Comparison of ENCODE assay signal across 8 cellular contexts in genomic region chr1:212413902-212414327, GRCh38. TPM values are rescaled to one million over a fixed set of nuclear protein-coding genes. Genes with fewer than 3 reads are reported as not detected.
DNase-seq lines count a peak whose midpoint lies in the region; ATAC-seq and TF ChIP-seq lines count a peak whose summit lies in the region.

No MANE protein-coding gene starts in this region.

- H3K9ac ChIP-seq in HUES6 (ENCODE audit: low read length), result peak overlapping the region; percentile 64

- in situ Hi-C loops in astrocyte of the spinal cord (cut with HindIII; ENCODE audit: low sequenced_read_pairs), result no loop called here

- intact Hi-C loops in left colon (cut with DNase I, micrococcal nuclease), result no loop called here

- no peaks in the 10 kb centered on the region for H3K27me3 Mint-ChIP-seq in stimulated activated naive CD8-positive, alpha-beta T cell treated with anti-CD3 and anti-CD28 coated beads, Interleukin-15, Interleukin-2, amounts not matched to agents 100 ng/mL and 50 ng/mL, for 24 hours

- H3K4me3 ChIP-seq in HUES6 (ENCODE audit: low read depth, low read length) (peak overlapping the region; percentile 74), astrocyte of the spinal cord (ENCODE audit: low read depth, low read length) (peak overlapping the region; percentile 82), suprapubic skin (peak overlapping the region; percentile 82)

- WGBS in suprapubic skin, result 22% methylated on average over 21 of the region's 21 CpGs

- H3K9me3 ChIP-seq in HUES6 (ENCODE audit: control insufficient read depth, insufficient read depth, low read depth, low read length) (no peaks in the 10 kb centered on the region), suprapubic skin (no peaks in the 10 kb centered on the region)

- peaks cover 31% of the 10 kb centered on the region for H3K36me3 Mint-ChIP-seq in stimulated activated naive CD8-positive, alpha-beta T cell treated with anti-CD3 and anti-CD28 coated beads, Interleukin-15, Interleukin-2, amounts not matched to agents 100 ng/mL and 50 ng/mL, for 24 hours (ENCODE audit: low read depth)

- ATAC-seq in stimulated activated naive CD8-positive, alpha-beta T cell treated with anti-CD3 and anti-CD28 coated beads, Interleukin-15, Interleukin-2, amounts not matched to agents 100 U/mL and 50 U/mL, for 24 hours, result no peak
- ATAC-seq in left colon (peak; percentile 54), HG03045 (IDR thresholded peaks at IDR 0.05; ENCODE audit: unreplicated experiment) (no peak)

- TF ChIP-seq POLR2A in suprapubic skin (IDR thresholded peaks at IDR 0.05), result no peak

- no peak for DNase-seq in stimulated activated naive CD8-positive, alpha-beta T cell treated with anti-CD3 and anti-CD28 coated beads, Interleukin-15, Interleukin-2, amounts not matched to agents 100 U/mL and 50 U/mL, for 24 hours
- DNase-seq in astrocyte of the spinal cord (ENCODE audit: low read depth, low spot score), result peak; percentile 23
- DNase-seq in left colon, result no peak
- DNase-seq in suprapubic skin (ENCODE audit: low spot score in 2 of 2), result no peak
- no peak for DNase-seq in OCI-M2 (lab: John Stamatoyannopoulos, UW; ENCODE audit: unreplicated experiment)

- H3K27me3 ChIP-seq in HUES6 (ENCODE audit: control insufficient read depth, insufficient read depth, low read length), result peaks cover 11% of the 10 kb centered on the region; the same call in 1 of the 2 replicates
- no peaks in the 10 kb centered on the region for H3K27me3 ChIP-seq in suprapubic skin

- H3K9me3 Mint-ChIP-seq in stimulated activated naive CD8-positive, alpha-beta T cell treated with anti-CD3 and anti-CD28 coated beads, Interleukin-15, Interleukin-2, amounts not matched to agents 100 ng/mL and 50 ng/mL, for 24 hours, result no peaks in the 10 kb centered on the region

- H3K27ac Mint-ChIP-seq in stimulated activated naive CD8-positive, alpha-beta T cell treated with anti-CD3 and anti-CD28 coated beads, Interleukin-15, Interleukin-2, amounts not matched to agents 100 ng/mL and 50 ng/mL, for 24 hours, result peak overlapping the region; percentile 78

- peaks cover 28% of the 10 kb centered on the region for H3K4me1 Mint-ChIP-seq in stimulated activated naive CD8-positive, alpha-beta T cell treated with anti-CD3 and anti-CD28 coated beads, Interleukin-15, Interleukin-2, amounts not matched to agents 100 ng/mL and 50 ng/mL, for 24 hours (ENCODE audit: low read depth)

- H3K36me3 ChIP-seq in HUES6 (ENCODE audit: control insufficient read depth, insufficient read depth, low read length) (peaks cover 27% of the 10 kb centered on the region), suprapubic skin (peaks cover 14% of the 10 kb centered on the region)

- TF ChIP-seq CTCF in astrocyte of the spinal cord (IDR thresholded peaks at IDR 0.05; ENCODE audit: low read depth, low read length), result no peak
- TF ChIP-seq CTCF in suprapubic skin (IDR thresholded peaks at IDR 0.05), result no peak

- H3K4me1 ChIP-seq in HUES6 (ENCODE audit: control insufficient read depth, insufficient read depth, low read length), result peaks cover 18% of the 10 kb centered on the region
- peaks cover 16% of the 10 kb centered on the region for H3K4me1 ChIP-seq in suprapubic skin

- no peak for TF ChIP-seq EP300 in suprapubic skin (IDR thresholded peaks at IDR 0.05)

- peak overlapping the region; percentile 93 for H3K4me3 Mint-ChIP-seq in stimulated activated naive CD8-positive, alpha-beta T cell treated with anti-CD3 and anti-CD28 coated beads, Interleukin-15, Interleukin-2, amounts not matched to agents 100 ng/mL and 50 ng/mL, for 24 hours

- no peak overlapping the region for H3K27ac ChIP-seq in HUES6 (ENCODE audit: low read depth, low read length)
- no peak overlapping the region for H3K27ac ChIP-seq in suprapubic skin

RNA-seq across cellular contexts. Expression of gene PACC1, which starts 0.8 kb away (rescaled TPM):
- total RNA-seq in left colon (1 to 10 TPM; 2.8 to 2.9 TPM), suprapubic skin (10 to 100 TPM in 1 of 4 donors, 1 to 10 TPM in 3; 3.3 to 11.9 (median 4.7) TPM)

RNA-seq across cellular contexts. Expression of gene NENF, which starts 18.8 kb away (rescaled TPM):
- total RNA-seq in left colon (10 to 100 TPM; 26.6 to 38.7 TPM), suprapubic skin (100 to 1,000 TPM in 2 of 4 donors, 10 to 100 TPM in 2; 60.6 to 104 (median 87.4) TPM)
